ENCODE assay signal across 8 cellular contexts in the genomic region with DNA sequence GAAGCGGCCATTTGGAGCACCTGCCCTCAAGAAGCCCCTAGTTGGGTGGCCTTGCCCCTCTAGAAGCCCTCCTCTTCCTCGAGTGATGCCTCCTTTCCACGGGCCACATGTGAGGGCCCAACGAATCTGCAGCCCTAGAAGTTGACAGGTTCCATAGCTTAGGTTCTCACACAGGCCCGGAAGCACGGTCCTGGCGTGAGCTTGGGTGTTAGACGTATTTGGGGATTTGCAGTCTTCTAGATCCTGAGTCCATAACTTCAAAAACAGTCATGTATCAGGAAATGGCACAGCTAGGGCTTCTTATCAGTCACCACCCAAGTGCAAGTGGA. TPM values are rescaled to one million over a fixed set of nuclear protein-coding genes. Genes with fewer than 3 reads are reported as not detected.
DNase-seq lines count a peak whose midpoint lies in the region; ATAC-seq lines count a peak whose summit lies in the region.

No MANE protein-coding gene starts in this region.

- POLR2A ChIA-PET in activated CD8-positive, alpha-beta T cell treated with anti-CD3 and anti-CD28 coated beads, Interleukin-2, amount 10 ng/mL, durations not matched to agents 7 days and 5 days (lab: Charles Lee): no interaction called here

- H3K4me3 ChIP-seq in iPS-15b (ENCODE audit: low read depth, low read length) (peak overlapping the region; percentile 82), subcutaneous abdominal adipose tissue (ENCODE audit: low read depth in 1 of 5, low read length in 5 of 5) (peak overlapping the region; percentile 59 to 98 (median 86))

- H3K9me3 Mint-ChIP-seq in activated CD8-positive, alpha-beta T cell treated with anti-CD3 and anti-CD28 coated beads, Interleukin-2, amount 10 ng/mL, durations not matched to agents 7 days and 5 days (ENCODE audit: insufficient read depth): no peaks in the 10 kb centered on the region

- H3K27me3 ChIP-seq in iPS-15b (ENCODE audit: control insufficient read depth, insufficient read depth, low read length) (peaks cover 3% of the 10 kb centered on the region), subcutaneous abdominal adipose tissue (ENCODE audit: control insufficient read depth in 5 of 5, insufficient read depth in 4 of 5, low read length in 5 of 5) (no peaks in the 10 kb centered on the region)

- peaks cover 35% of the 10 kb centered on the region for H3K4me1 Mint-ChIP-seq in activated CD8-positive, alpha-beta T cell treated with anti-CD3 and anti-CD28 coated beads, Interleukin-2, amount 10 ng/mL, durations not matched to agents 7 days and 5 days (ENCODE audit: low read depth)

- CTCF ChIA-PET in activated CD8-positive, alpha-beta T cell treated with anti-CD3 and anti-CD28 coated beads, Interleukin-2, amount 10 ng/mL, durations not matched to agents 7 days and 5 days (lab: Charles Lee): interaction anchor here (0.6 to 1.3 kb wide), 4 partner anchors 9 to 124 kb away, joined by 3 to 6 read pairs (median 3); no protein-coding TSS in a partner anchor

- peak overlapping the region; percentile 72 for H3K4me3 Mint-ChIP-seq in activated CD8-positive, alpha-beta T cell treated with anti-CD3 and anti-CD28 coated beads, Interleukin-2, amount 10 ng/mL, durations not matched to agents 7 days and 5 days

- no peak for ATAC-seq in activated CD8-positive, alpha-beta T cell treated with anti-CD3 and anti-CD28 coated beads, Interleukin-2, amount 10 ng/mL, durations not matched to agents 7 days and 5 days
- ATAC-seq in HG03135 (IDR thresholded peaks at IDR 0.05; ENCODE audit: unreplicated experiment): no peak

- H3K9me3 ChIP-seq in iPS-15b (ENCODE audit: control insufficient read depth, insufficient read depth, low read length) (no peaks in the 10 kb centered on the region), subcutaneous abdominal adipose tissue (ENCODE audit: control insufficient read depth in 5 of 5, low read length in 5 of 5) (no peaks in the 10 kb centered on the region)

- peaks cover 8% of the 10 kb centered on the region for H3K36me3 Mint-ChIP-seq in activated CD8-positive, alpha-beta T cell treated with anti-CD3 and anti-CD28 coated beads, Interleukin-2, amount 10 ng/mL, durations not matched to agents 7 days and 5 days (ENCODE audit: low read depth)

- peak overlapping the region; percentile 96 for H3K27ac ChIP-seq in subcutaneous abdominal adipose tissue (ENCODE audit: low read depth, low read length)

- H3K4me1 ChIP-seq in iPS-15b (ENCODE audit: control insufficient read depth, insufficient read depth, low read length) (peaks cover 5% of the 10 kb centered on the region), subcutaneous abdominal adipose tissue (ENCODE audit: control insufficient read depth in 5 of 5, insufficient read depth in 5 of 5, low read length in 5 of 5) (peaks cover 1 to 34% (median 22%) of the 10 kb centered on the region in 5 donors)

- DNase-seq in activated T-cell treated with anti-CD3 and anti-CD28 coated beads for 4 hours (peak; percentile 4), SKM-1 treated with dmso at 0.1 percent for 144 hours (lab: John Stamatoyannopoulos, UW; ENCODE audit: unreplicated experiment) (no peak), NOMO-1 treated with dmso at 0.1 percent for 144 hours (lab: John Stamatoyannopoulos, UW; ENCODE audit: unreplicated experiment) (no peak)
- no peak for DNase-seq in activated T-cell treated with anti-CD3 and anti-CD28 coated beads, Interleukin-2, amount 50 U/mL, for 1 hour
- no peak for DNase-seq in activated CD8-positive, alpha-beta T cell treated with anti-CD3 and anti-CD28 coated beads, Interleukin-2, amount 10 ng/mL, durations not matched to agents 7 days and 5 days

- peak overlapping the region; percentile 83 for H3K27ac Mint-ChIP-seq in activated CD8-positive, alpha-beta T cell treated with anti-CD3 and anti-CD28 coated beads, Interleukin-2, amount 10 ng/mL, durations not matched to agents 7 days and 5 days

- no peak overlapping the region for H3K9ac ChIP-seq in iPS-15b (ENCODE audit: low read depth, low read length)
- peak overlapping the region in 4 of 5 donors; percentile 48 to 97 (median 77) for H3K9ac ChIP-seq in subcutaneous abdominal adipose tissue (ENCODE audit: low read length in 5 of 5)

- H3K36me3 ChIP-seq in iPS-15b (ENCODE audit: control insufficient read depth, insufficient read depth, low read length): no peaks in the 10 kb centered on the region
- H3K36me3 ChIP-seq in subcutaneous abdominal adipose tissue (ENCODE audit: control insufficient read depth in 5 of 5, insufficient read depth in 5 of 5, low read length in 5 of 5): peaks cover 0 to 2% (median 0%) of the 10 kb centered on the region in 5 donors

- H3K27me3 Mint-ChIP-seq in activated CD8-positive, alpha-beta T cell treated with anti-CD3 and anti-CD28 coated beads, Interleukin-2, amount 10 ng/mL, durations not matched to agents 7 days and 5 days (ENCODE audit: low read depth): no peaks in the 10 kb centered on the region

RNA-seq across cellular contexts. Expression of a gene that starts 0.4 kb away (rescaled TPM):
- 10 to 100 TPM; 36.7 to 39.3 TPM for total RNA-seq in activated CD8-positive, alpha-beta T cell treated with anti-CD3 and anti-CD28 coated beads, Interleukin-2, amount 10 ng/mL, durations not matched to agents 7 days and 5 days
